ENCODE assay signal across 8 cellular contexts in genomic region chr6:32973144-32973854, GRCh38. TPM values are rescaled to one million over a fixed set of nuclear protein-coding genes. Genes with fewer than 3 reads are reported as not detected.
DNase-seq lines count a peak whose midpoint lies in the region; ATAC-seq, FAIRE-seq and TF ChIP-seq lines count a peak whose summit lies in the region.

No MANE protein-coding gene starts in this region.

- H3K4me1 Mint-ChIP-seq in activated T-cell treated with anti-CD3 and anti-CD28 coated beads, Interleukin-2, amount 50 U/mL, for 4 hours (ENCODE audit: low read depth) = peaks cover 32% of the 10 kb centered on the region

- H3K4me1 ChIP-seq in ES-I3 (ENCODE audit: insufficient read depth, low read length) (no peaks in the 10 kb centered on the region; the same call in 1 of the 2 replicates), prostate gland (replicated peaks) (peaks cover 19% of the 10 kb centered on the region)

- no peak for FAIRE-seq in RCC 7860 (lab: Jason Lieb, UNC)

- H3K27ac ChIP-seq in prostate gland = peak overlapping the region; percentile 99 to 100

- no peak for TF ChIP-seq CTCF in fibroblast of the aortic adventitia (IDR thresholded peaks at IDR 0.05; ENCODE audit: insufficient read depth, low read length)
- no peak for TF ChIP-seq CTCF in prostate gland (IDR thresholded peaks at IDR 0.05)

- H3K27me3 ChIP-seq in prostate gland (replicated peaks; ENCODE audit: insufficient read depth) = no peaks in the 10 kb centered on the region

- H3K9me3 ChIP-seq in ES-I3 (ENCODE audit: control insufficient read depth, insufficient read depth, low read length) (no peaks in the 10 kb centered on the region), prostate gland (no peaks in the 10 kb centered on the region)

- H3K36me3 Mint-ChIP-seq in activated T-cell treated with anti-CD3 and anti-CD28 coated beads, Interleukin-2, amount 50 U/mL, for 4 hours (ENCODE audit: insufficient read depth) = peaks cover 72% of the 10 kb centered on the region

- ATAC-seq in activated T-cell treated with anti-CD3 and anti-CD28 coated beads, Interleukin-2, amount 50 U/mL, for 4 hours = no peak

- H3K27me3 Mint-ChIP-seq in activated T-cell treated with anti-CD3 and anti-CD28 coated beads, Interleukin-2, amount 50 U/mL, for 4 hours (ENCODE audit: low read depth) = no peaks in the 10 kb centered on the region

- H3K9ac ChIP-seq in ES-I3 (ENCODE audit: low read depth, low read length) = peak overlapping the region; percentile 84

- peak overlapping the region; percentile 99 for H3K4me3 ChIP-seq in fibroblast of the aortic adventitia (ENCODE audit: low read depth, low read length)
- peak overlapping the region; percentile 66 to 84 for H3K4me3 ChIP-seq in prostate gland

- peak overlapping the region; percentile 99 for H3K4me3 Mint-ChIP-seq in activated T-cell treated with anti-CD3 and anti-CD28 coated beads, Interleukin-2, amount 50 U/mL, for 4 hours

- no peak for TF ChIP-seq POLR2A in prostate gland (IDR thresholded peaks at IDR 0.05)

- intact Hi-C loops in prostate gland (cut with DNase I) = loop anchor here (5.0 to 10.0 kb wide), 3 partner anchors 442 to 1351 kb away; partner anchors contain the start of genes CUTA, PHF1 and PRRC2A

- H3K36me3 ChIP-seq in ES-I3 (ENCODE audit: insufficient read depth, low read length) = peaks cover 53% of the 10 kb centered on the region
- H3K36me3 ChIP-seq in prostate gland = peaks cover 18 to 45% of the 10 kb centered on the region in 2 donors

- no peaks in the 10 kb centered on the region for H3K9me3 Mint-ChIP-seq in activated T-cell treated with anti-CD3 and anti-CD28 coated beads, Interleukin-2, amount 50 U/mL, for 4 hours

- peak; percentile 43 for DNase-seq in NCI-H1092 treated with DMSO at 0.1 percent for 48 hours (lab: John Stamatoyannopoulos, UW)
- DNase-seq in activated T-cell treated with anti-CD3 and anti-CD28 coated beads, Interleukin-2, amount 50 U/mL, for 4 hours = peak; percentile 56
- DNase-seq in fibroblast of the aortic adventitia (ENCODE audit: low read depth) = peak; percentile 45
- DNase-seq in prostate gland (ENCODE audit: low spot score) = peak; percentile 39
- no peak for DNase-seq in inferior parietal cortex (ENCODE audit: extremely low spot score)
- DNase-seq in RCC 7860 (ENCODE audit: low spot score) = no peak
- no peak for DNase-seq in SIG-M5 treated with dmso at 0.1 percent for 504 hours (lab: John Stamatoyannopoulos, UW; ENCODE audit: unreplicated experiment)

- under 1% methylated on average over 22 of the region's 22 CpGs for WGBS in prostate gland

RNA-seq across cellular contexts. Expression of gene BRD2, which starts 4.9 kb away (rescaled TPM):
- total RNA-seq in activated T-cell treated with anti-CD3 and anti-CD28 coated beads, Interleukin-2, amount 50 U/mL, for 4 hours = 100 to 1,000 TPM; 338 to 358 (median 348) TPM
- total RNA-seq in fibroblast of the aortic adventitia (ENCODE audit: low replicate concordance) (145 and 157 TPM in 2 replicates), prostate gland (100 to 1,000 TPM; 153 to 252 TPM)

RNA-seq across cellular contexts. Expression of gene HLA-DMA, which starts 20.4 kb away (rescaled TPM):
- total RNA-seq in activated T-cell treated with anti-CD3 and anti-CD28 coated beads, Interleukin-2, amount 50 U/mL, for 4 hours = 1 to 10 TPM; 4.3 to 6.4 (median 5.5) TPM
- total RNA-seq in fibroblast of the aortic adventitia (ENCODE audit: low replicate concordance) = 1.6 and 2.1 TPM in 2 replicates
- total RNA-seq in prostate gland = 10 to 100 TPM in 1 of 2 donors, 1 to 10 TPM in 1; 9.6 to 26.1 TPM

RNA-seq across cellular contexts. Expression of gene HLA-DMB, which starts 32.5 kb away (rescaled TPM):
- 1 to 10 TPM in 2 of 3 donors, under 1 TPM in 1; 0.46 to 1.6 (median 1.4) TPM for total RNA-seq in activated T-cell treated with anti-CD3 and anti-CD28 coated beads, Interleukin-2, amount 50 U/mL, for 4 hours
- 0.09 TPM in 1 of 2 replicates, not detected in the other for total RNA-seq in fibroblast of the aortic adventitia (ENCODE audit: low replicate concordance)
- 10 to 100 TPM in 1 of 2 donors, 1 to 10 TPM in 1; 7.3 to 15.2 TPM for total RNA-seq in prostate gland

RNA-seq across cellular contexts. Expression of gene HLA-DOA, which starts 36.1 kb away (rescaled TPM):
- 1 to 10 TPM; 2.0 to 2.1 (median 2.1) TPM for total RNA-seq in activated T-cell treated with anti-CD3 and anti-CD28 coated beads, Interleukin-2, amount 50 U/mL, for 4 hours
- total RNA-seq in fibroblast of the aortic adventitia (ENCODE audit: low replicate concordance) = not detected in 2 replicates
- total RNA-seq in prostate gland = 10 to 100 TPM in 1 of 2 donors, 1 to 10 TPM in 1; 7.2 to 14.6 TPM

Comparison
In these comparisons a context has a peak if more than half of its experiments do, and no peak if none do; other contexts are left out.
1. DNase-seq: peak in NCI-H1092 treated with DMSO at 0.1 percent for 48 hours (single experiment), activated T-cell treated with anti-CD3 and anti-CD28 coated beads, Interleukin-2, amount 50 U/mL, for 4 hours (single experiment), fibroblast of the aortic adventitia (single experiment) and prostate gland (single experiment); none in inferior parietal cortex (single experiment), RCC 7860 (single experiment) and SIG-M5 treated with dmso at 0.1 percent for 504 hours (single experiment).